Comparison of ENCODE assay signal across 1 cellular context in the genomic region with DNA sequence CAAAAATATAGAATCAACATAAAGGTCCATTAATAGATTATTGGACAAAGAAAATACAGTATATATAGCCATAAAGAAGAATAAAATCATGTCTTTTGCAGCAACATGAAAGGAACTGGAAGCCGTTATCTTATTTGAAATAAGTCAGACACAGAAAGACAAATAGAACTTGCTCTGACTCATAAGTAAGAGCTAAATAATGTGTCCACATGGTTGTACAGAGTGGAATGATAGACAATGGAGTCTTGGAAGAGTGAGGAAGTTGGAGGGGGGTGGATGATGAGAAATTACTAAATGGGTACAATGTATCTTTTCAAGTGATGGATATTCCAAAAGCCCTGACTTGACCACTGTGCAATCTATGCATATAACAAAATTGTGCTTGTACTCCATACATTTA.
TF ChIP-seq lines count a peak whose summit lies in the region.

No MANE protein-coding gene starts in this region.

TF ChIP-seq in SK-N-SH, 30 proteins besides CTCF, POLR2A, EP300 and RAD21 (continued from another document):
- TF ChIP-seq REST (IDR thresholded peaks at IDR 0.05; ENCODE audit: low read depth, low read length) (no peak), POLR2AphosphoS5 (IDR thresholded peaks at IDR 0.05; ENCODE audit: low read depth, low read length) (no peak), FOXM1 (IDR thresholded peaks at IDR 0.05; ENCODE audit: low read depth) (no peak), RXRA (IDR thresholded peaks at IDR 0.05; ENCODE audit: borderline replicate concordance, low read depth) (no peak), ELF1 (IDR thresholded peaks at IDR 0.05) (no peak), YY1 (IDR thresholded peaks at IDR 0.05; ENCODE audit: low read depth) (no peak), TEAD4 (IDR thresholded peaks at IDR 0.05; ENCODE audit: borderline replicate concordance, insufficient read depth) (no peak), SIN3A (IDR thresholded peaks at IDR 0.05; ENCODE audit: borderline replicate concordance, low read depth, low read length) (no peak), SMC3 (IDR thresholded peaks at IDR 0.05; ENCODE audit: low read depth, low read length) (no peak)
- TF ChIP-seq, protein P1, sequence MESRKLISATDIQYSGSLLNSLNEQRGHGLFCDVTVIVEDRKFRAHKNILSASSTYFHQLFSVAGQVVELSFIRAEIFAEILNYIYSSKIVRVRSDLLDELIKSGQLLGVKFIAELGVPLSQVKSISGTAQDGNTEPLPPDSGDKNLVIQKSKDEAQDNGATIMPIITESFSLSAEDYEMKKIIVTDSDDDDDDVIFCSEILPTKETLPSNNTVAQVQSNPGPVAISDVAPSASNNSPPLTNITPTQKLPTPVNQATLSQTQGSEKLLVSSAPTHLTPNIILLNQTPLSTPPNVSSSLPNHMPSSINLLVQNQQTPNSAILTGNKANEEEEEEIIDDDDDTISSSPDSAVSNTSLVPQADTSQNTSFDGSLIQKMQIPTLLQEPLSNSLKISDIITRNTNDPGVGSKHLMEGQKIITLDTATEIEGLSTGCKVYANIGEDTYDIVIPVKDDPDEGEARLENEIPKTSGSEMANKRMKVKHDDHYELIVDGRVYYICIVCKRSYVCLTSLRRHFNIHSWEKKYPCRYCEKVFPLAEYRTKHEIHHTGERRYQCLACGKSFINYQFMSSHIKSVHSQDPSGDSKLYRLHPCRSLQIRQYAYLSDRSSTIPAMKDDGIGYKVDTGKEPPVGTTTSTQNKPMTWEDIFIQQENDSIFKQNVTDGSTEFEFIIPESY (IDR thresholded peaks at IDR 0.05; ENCODE audit: borderline replicate concordance, low read depth): no peak
- TF ChIP-seq, protein P2, sequence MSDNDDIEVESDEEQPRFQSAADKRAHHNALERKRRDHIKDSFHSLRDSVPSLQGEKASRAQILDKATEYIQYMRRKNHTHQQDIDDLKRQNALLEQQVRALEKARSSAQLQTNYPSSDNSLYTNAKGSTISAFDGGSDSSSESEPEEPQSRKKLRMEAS (IDR thresholded peaks at IDR 0.05; ENCODE audit: low read depth): no peak
TF ChIP-seq in SK-N-SH: peak in this region for 0.
